Comparison of ENCODE assay signal across 19 cellular contexts in the genomic region with DNA sequence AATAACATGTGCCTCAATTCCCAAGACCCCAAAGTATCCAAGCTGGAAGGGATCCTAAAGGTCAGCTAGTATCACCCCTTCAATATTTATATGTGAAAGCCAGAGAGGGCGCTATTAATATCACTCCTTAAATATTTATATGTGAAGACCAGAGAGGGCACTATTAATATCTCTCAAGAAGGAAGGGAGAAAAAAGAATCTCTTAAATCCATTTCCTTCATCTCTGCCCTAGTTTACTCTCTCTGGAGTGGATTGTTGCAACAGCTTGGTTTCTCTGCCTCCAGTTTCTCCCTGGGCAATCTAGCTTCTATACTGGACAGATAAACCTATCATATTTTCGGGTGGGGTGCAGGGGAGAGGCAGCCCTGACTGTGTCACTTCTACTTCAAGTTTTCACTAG. TPM values are rescaled to one million over a fixed set of nuclear protein-coding genes. Genes with fewer than 3 reads are reported as not detected.
DNase-seq lines count a peak whose midpoint lies in the region; ATAC-seq and TF ChIP-seq lines count a peak whose summit lies in the region.
"Had no signal": no experiment of that assay in that cellular context is flagged by ENCODE, and none has a peak within 500 bp of the region (broad histone marks: within the 10 kb centered on the region; RNA-seq: fewer than 3 reads in every experiment).

No MANE protein-coding gene starts in this region.

- TF ChIP-seq CTCF in ascending aorta (IDR thresholded peaks at IDR 0.05) (no peak), left ventricle myocardium inferior (IDR thresholded peaks at IDR 0.05; ENCODE audit: borderline replicate concordance) (no peak), uterus (IDR thresholded peaks at IDR 0.05) (no peak)

- TF ChIP-seq POLR2A in uterus (IDR thresholded peaks at IDR 0.05) = no peak

- no peak overlapping the region for H3K9ac ChIP-seq in rectal smooth muscle tissue (ENCODE audit: low read length)

- DNase-seq in ascending aorta (ENCODE audit: low spot score in 2 of 2) = no peak
- DNase-seq in left ventricle myocardium inferior = no peak
- no peak for DNase-seq in uterus
- DNase-seq in HCEC 1CT = no peak
- DNase-seq in effector CD8-positive, alpha-beta T cell (lab: John Stamatoyannopoulos, UW) = no peak
- DNase-seq: activated CD4-positive, CD25-positive, alpha-beta regulatory T cell treated with anti-CD3 and anti-CD28 coated beads, Interleukin-2, amount 50 U/mL, for 72 hours; BE2C; Calu3; H9; Karpas-422; NCI-H1417; NCI-H2171; NCI-H82; retina; T-helper 9 cell had no signal

- no peak for ATAC-seq in HG03442 (IDR thresholded peaks at IDR 0.05; ENCODE audit: unreplicated experiment)
- ATAC-seq: activated T-helper 17 cell treated with anti-CD3 and anti-CD28 coated beads, Interleukin-2, amount 50 U/mL, for 72 hours had no signal

- H3K4me1 ChIP-seq in ascending aorta (peaks cover 3 to 8% of the 10 kb centered on the region in 2 donors), left ventricle myocardium inferior (peaks cover 19% of the 10 kb centered on the region), rectal smooth muscle tissue (ENCODE audit: control insufficient read depth, insufficient read depth, low read length) (peaks cover 7% of the 10 kb centered on the region), uterus (no peaks in the 10 kb centered on the region)
- H3K4me1 ChIP-seq: BE2C had no signal

- peak overlapping the region; percentile 74 to 76 for H3K27ac ChIP-seq in ascending aorta
- H3K27ac ChIP-seq in left ventricle myocardium inferior (replicated peaks) = peak overlapping the region; percentile 83
- H3K27ac ChIP-seq in rectal smooth muscle tissue (ENCODE audit: low read depth, low read length) = peak overlapping the region; percentile 61
- peak overlapping the region; percentile 69 to 81 for H3K27ac ChIP-seq in uterus

- no peaks in the 10 kb centered on the region for H3K27me3 ChIP-seq in ascending aorta
- H3K27me3 ChIP-seq in left ventricle myocardium inferior (ENCODE audit: low read depth) = no peaks in the 10 kb centered on the region
- H3K27me3 ChIP-seq in rectal smooth muscle tissue (ENCODE audit: control insufficient read depth, insufficient read depth, low read length) = no peaks in the 10 kb centered on the region
- no peaks in the 10 kb centered on the region for H3K27me3 ChIP-seq in uterus
- H3K27me3 ChIP-seq: BE2C had no signal

- H3K4me3 ChIP-seq in ascending aorta (no peak overlapping the region), left ventricle myocardium inferior (no peak overlapping the region), rectal smooth muscle tissue (ENCODE audit: low read length) (no peak overlapping the region), uterus (no peak overlapping the region)
- H3K4me3 ChIP-seq: SK-N-MC had no signal

- H3K36me3 ChIP-seq in ascending aorta = no peaks in the 10 kb centered on the region
- H3K36me3 ChIP-seq in left ventricle myocardium inferior = no peaks in the 10 kb centered on the region
- no peaks in the 10 kb centered on the region for H3K36me3 ChIP-seq in rectal smooth muscle tissue (ENCODE audit: control insufficient read depth, insufficient read depth, low read length)
- no peaks in the 10 kb centered on the region for H3K36me3 ChIP-seq in uterus
- H3K36me3 ChIP-seq: BE2C had no signal

- H3K9me3 ChIP-seq in ascending aorta (no peaks in the 10 kb centered on the region), left ventricle myocardium inferior (replicated peaks) (no peaks in the 10 kb centered on the region), uterus (no peaks in the 10 kb centered on the region)
- H3K9me3 ChIP-seq: BE2C had no signal

- intact Hi-C loops in ascending aorta (cut with DNase I) = no loop called here
- intact Hi-C loops in left ventricle myocardium inferior (cut with micrococcal nuclease) = no loop called here
- intact Hi-C loops in uterus (cut with DNase I; ENCODE audit: low total_unique reads) = no loop called here

RNA-seq across cellular contexts. Expression of a gene that starts 31.6 kb away (rescaled TPM):
- 338 TPM for total RNA-seq in ascending aorta
- 107 TPM for total RNA-seq in left ventricle myocardium inferior
- total RNA-seq in uterus = 100 to 1,000 TPM; 106 to 285 (median 137) TPM
